8 cellular contexts compared by ENCODE assay signal in genomic region chr7:36391436-36392198, GRCh38. TPM values are rescaled to one million over a fixed set of nuclear protein-coding genes. Genes with fewer than 3 reads are reported as not detected.
DNase-seq lines count a peak whose midpoint lies in the region; ATAC-seq and TF ChIP-seq lines count a peak whose summit lies in the region.

No MANE protein-coding gene starts in this region.

- H3K4me1 ChIP-seq in breast epithelium: no peaks in the 10 kb centered on the region

- BruUV-seq in MCF 10A (replicated peaks; lab: Mats Ljungman, UMichigan): TSS peak; percentile 67

- H3K4me1 Mint-ChIP-seq in MCF 10A (ENCODE audit: insufficient read depth, unreplicated experiment): peaks cover 50% of the 10 kb centered on the region
- peaks cover 13% of the 10 kb centered on the region for H3K4me1 Mint-ChIP-seq in endothelial cell (ENCODE audit: unreplicated experiment)

- H3K4me3 ChIP-seq in breast epithelium: no peak overlapping the region

- H3K36me3 Mint-ChIP-seq in MCF 10A (ENCODE audit: insufficient read depth, unreplicated experiment) (no peaks in the 10 kb centered on the region), endothelial cell (ENCODE audit: low read depth, unreplicated experiment) (no peaks in the 10 kb centered on the region)

- POLR2A ChIA-PET in MCF 10A (lab: Yijun Ruan, JAX): interaction anchor here (0.6 to 8.1 kb wide), 17 partner anchors 10 to 618 kb away, joined by 3 to 87 read pairs (median 4); partner anchors contain the start of gene SEPTIN7

- no peaks in the 10 kb centered on the region for H3K27me3 ChIP-seq in breast epithelium

- intact Hi-C loops in MCF 10A (cut with micrococcal nuclease): loop anchor here (1.0 kb wide), 1 partner anchor 24 kb away; a partner anchor contains a TSS
- intact Hi-C loops in breast epithelium (cut with DNase I; ENCODE audit: low total_unique reads): no loop called here
- intact Hi-C loops in left colon (cut with DNase I, micrococcal nuclease): no loop called here

- H3K9me3 Mint-ChIP-seq in MCF 10A (ENCODE audit: unreplicated experiment): no peaks in the 10 kb centered on the region
- H3K9me3 Mint-ChIP-seq in endothelial cell (ENCODE audit: unreplicated experiment): no peaks in the 10 kb centered on the region

- TF ChIP-seq POLR2A in breast epithelium (IDR thresholded peaks at IDR 0.05): no peak

- no peaks in the 10 kb centered on the region for H3K9me3 ChIP-seq in breast epithelium

- H3K36me3 ChIP-seq in breast epithelium: no peaks in the 10 kb centered on the region

- TF ChIP-seq CTCF in MCF 10A (IDR thresholded peaks at IDR 0.05; ENCODE audit: unreplicated experiment): no peak
- TF ChIP-seq CTCF in breast epithelium (IDR thresholded peaks at IDR 0.05): no peak
- no peak for TF ChIP-seq CTCF in endothelial cell (IDR thresholded peaks at IDR 0.05; ENCODE audit: unreplicated experiment)

- no peaks in the 10 kb centered on the region for H3K27me3 Mint-ChIP-seq in MCF 10A (ENCODE audit: insufficient read depth, unreplicated experiment)
- no peaks in the 10 kb centered on the region for H3K27me3 Mint-ChIP-seq in endothelial cell (ENCODE audit: unreplicated experiment)

- CTCF ChIA-PET in MCF 10A (lab: Yijun Ruan, JAX): interaction anchor here (0.6 to 5.1 kb wide), 14 partner anchors 11 to 871 kb away, joined by 3 to 28 read pairs (median 4); a partner anchor contains a TSS

- H3K27ac Mint-ChIP-seq in MCF 10A (ENCODE audit: low read depth, unreplicated experiment) (peak overlapping the region; percentile 87), endothelial cell (ENCODE audit: unreplicated experiment) (no peak overlapping the region)

- no peak overlapping the region for H3K27ac ChIP-seq in breast epithelium

- peak overlapping the region; percentile 89 for H3K4me3 Mint-ChIP-seq in MCF 10A (ENCODE audit: unreplicated experiment)
- H3K4me3 Mint-ChIP-seq in endothelial cell (ENCODE audit: unreplicated experiment): peak overlapping the region; percentile 43

- DNase-seq in MCF 10A (ENCODE audit: unreplicated experiment) (peak; percentile 20), breast epithelium (ENCODE audit: low spot score in 2 of 2) (no peak), NCI-H526 treated with DMSO at 0.1 percent for 48 hours (lab: John Stamatoyannopoulos, UW) (peak; percentile 71), endothelial cell (ENCODE audit: low spot score) (no peak), COLO668 (lab: John Stamatoyannopoulos, UW; ENCODE audit: unreplicated experiment) (no peak), left colon (no peak), OCI-M2 (lab: John Stamatoyannopoulos, UW; ENCODE audit: unreplicated experiment) (no peak)

- ATAC-seq in HG02642 (IDR thresholded peaks at IDR 0.05; ENCODE audit: poor library complexity, unreplicated experiment) (peak; percentile 36), left colon (no peak)

RNA-seq across cellular contexts. Expression of gene ANLN, which starts 2.0 kb away (rescaled TPM):
- total RNA-seq in MCF 10A (2022): 64.3 and 104 TPM in 2 replicates
- 1 to 10 TPM; 2.3 to 5.4 (median 5.0) TPM for total RNA-seq in breast epithelium
- 17.8 TPM for total RNA-seq in endothelial cell (ENCODE audit: unreplicated experiment)
- 10 to 100 TPM in 1 of 2 donors, 1 to 10 TPM in 1; 3.9 to 13.7 TPM for total RNA-seq in left colon

Comparison
In these comparisons a context has a peak if more than half of its experiments do, and no peak if none do; other contexts are left out.
1. DNase-seq: peak in MCF 10A (single experiment) and NCI-H526 treated with DMSO at 0.1 percent for 48 hours (single experiment); none in breast epithelium (0 of 2), endothelial cell (single experiment), COLO668 (single experiment), left colon (0 of 2) and OCI-M2 (single experiment).